1 cellular context compared by ENCODE assay signal in the genomic region with DNA sequence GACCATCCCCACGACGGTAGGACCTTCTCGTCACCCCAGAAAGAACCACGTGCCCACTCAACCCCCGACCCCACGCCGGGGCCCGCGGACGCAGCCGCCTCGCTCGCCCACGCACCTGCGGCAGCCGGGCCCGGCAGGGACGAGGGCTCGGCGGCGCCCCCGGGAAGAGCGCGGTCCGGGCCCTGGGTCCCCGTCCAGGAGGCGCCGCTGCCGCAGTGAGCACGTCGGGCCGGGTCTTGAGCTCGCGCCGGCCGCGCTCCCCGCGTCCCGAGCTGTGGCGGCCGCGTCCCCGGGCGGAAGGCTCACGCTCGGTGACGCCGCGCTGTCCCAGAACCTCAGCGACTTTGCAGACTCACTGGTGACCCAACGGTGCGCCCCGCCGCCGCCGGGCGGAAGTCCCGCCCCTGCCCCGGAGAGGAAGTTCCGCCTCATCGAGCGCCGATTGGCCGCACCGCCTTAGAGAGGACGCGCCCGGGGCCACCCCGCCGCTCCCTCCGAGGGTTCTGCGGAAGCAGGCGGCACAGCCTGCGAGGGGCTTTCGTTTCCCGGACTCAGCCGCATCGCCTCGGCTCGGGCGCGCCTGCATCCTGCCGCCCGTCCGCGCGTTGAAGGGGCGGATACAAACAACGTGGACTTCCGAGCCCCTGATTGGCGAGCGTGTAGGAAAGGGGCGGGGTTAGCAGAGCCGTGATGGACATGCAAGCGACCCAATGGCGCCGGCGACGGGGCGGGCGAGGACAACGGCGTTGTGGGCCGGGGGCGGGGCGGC.
TF ChIP-seq lines count a peak whose summit lies in the region.

No MANE protein-coding gene starts in this region.

TF ChIP-seq in endothelial cell of umbilical vein, 7 proteins besides CTCF, POLR2A, EP300 and RAD21 (continued from another document):
- no peak for TF ChIP-seq MYC (IDR thresholded peaks at IDR 0.05; ENCODE audit: low read depth, low read length)
- no peak for TF ChIP-seq JUN (IDR thresholded peaks at IDR 0.05; ENCODE audit: borderline replicate concordance, insufficient read depth, insufficient read length, low read depth)
